2 cellular contexts compared by ENCODE assay signal in the genomic region with DNA sequence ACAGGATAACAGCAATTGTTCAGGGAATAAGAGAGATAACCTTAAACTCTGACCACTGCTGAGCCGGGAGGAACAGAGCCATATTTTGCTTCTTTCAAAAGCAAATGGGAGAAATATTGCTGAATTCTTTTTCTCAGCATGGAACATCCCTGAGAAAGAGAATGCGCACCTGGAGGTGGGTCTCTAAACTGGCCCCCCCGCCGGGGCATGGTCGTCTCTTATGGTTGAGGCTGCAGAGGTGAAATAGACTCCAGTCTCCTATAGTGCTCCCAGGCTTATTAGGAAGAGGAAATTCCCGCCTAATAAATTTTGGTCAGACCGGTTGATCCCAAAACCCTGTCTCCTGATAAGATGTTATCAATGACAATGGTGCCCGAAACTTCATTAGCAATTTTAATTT. TPM values are rescaled to one million over a fixed set of nuclear protein-coding genes. Genes with fewer than 3 reads are reported as not detected.
"Had no signal": no experiment of that assay in that cellular context is flagged by ENCODE, and none has a peak within 500 bp of the region (broad histone marks: within the 10 kb centered on the region; RNA-seq: fewer than 3 reads in every experiment).

No MANE protein-coding gene starts in this region.

RNA-seq across cellular contexts. Expression of gene MACROH2A2, which starts 10.9 kb away (rescaled TPM):
- total RNA-seq: HT-29, K562 had no signal
